8 cellular contexts compared by ENCODE assay signal in the genomic region with DNA sequence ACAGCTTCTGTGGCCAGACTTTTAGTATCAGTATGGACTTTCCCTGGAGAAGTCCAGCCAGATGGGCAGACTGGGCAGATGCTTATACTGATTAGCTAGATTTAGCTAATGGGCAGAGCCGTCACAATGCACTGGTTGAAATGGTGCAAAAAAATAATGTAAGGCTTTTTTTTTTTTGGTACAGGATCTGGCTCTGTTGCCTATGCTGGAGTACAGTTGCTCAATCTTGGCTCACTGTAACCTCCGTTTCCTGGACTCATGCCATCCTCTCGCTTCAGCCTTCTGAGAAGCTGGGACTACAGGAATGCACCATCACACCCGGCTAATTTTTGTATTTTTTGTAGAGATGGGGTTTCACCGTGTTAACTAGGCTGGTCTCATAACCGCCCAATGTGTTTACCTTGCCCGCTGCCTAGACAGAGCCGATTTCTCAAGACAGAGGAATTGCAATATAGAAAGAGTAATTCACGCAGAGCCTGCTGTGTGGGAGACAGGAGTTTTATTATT. TPM values are rescaled to one million over a fixed set of nuclear protein-coding genes. Genes with fewer than 3 reads are reported as not detected.
A peak's percentile ranks its signal among the peaks of the same experiment; 100 is the strongest.
DNase-seq lines count a peak whose midpoint lies in the region; ATAC-seq and TF ChIP-seq lines count a peak whose summit lies in the region.

No MANE protein-coding gene starts in this region.

- TF ChIP-seq POLR2A in gastrocnemius medialis (IDR thresholded peaks at IDR 0.05): no peak

- no peak for TF ChIP-seq CTCF in gastrocnemius medialis (IDR thresholded peaks at IDR 0.05 in 4 of 5, conservative IDR thresholded peaks at IDR 0.05 in 1 of 5)
- no peak for TF ChIP-seq CTCF in activated CD8-positive, alpha-beta T cell treated with anti-CD3 and anti-CD28 coated beads for 36 hours (IDR thresholded peaks at IDR 0.05)

- in situ Hi-C loops in gastrocnemius medialis (cut with MboI; ENCODE audit: low sequenced_read_pairs in 4 of 4): no loop called here

- H3K36me3 ChIP-seq in gastrocnemius medialis: no peaks in the 10 kb centered on the region
- H3K36me3 ChIP-seq in effector memory CD4-positive, alpha-beta T cell (ENCODE audit: control insufficient read depth, insufficient read depth, low read length): no peaks in the 10 kb centered on the region

- peak; percentile 94 for ATAC-seq in SK-N-SH treated with all-trans-retinoic acid at 6 μM for 48 hours
- peak; percentile 88 to 93 for ATAC-seq in gastrocnemius medialis
- ATAC-seq in HG03432 (IDR thresholded peaks at IDR 0.05; ENCODE audit: unreplicated experiment): no peak
- no peak for ATAC-seq in activated naive CD4-positive, alpha-beta T cell treated with anti-CD3 and anti-CD28 coated beads, Interleukin-2, amount 50 U/mL, for 72 hours
- no peak for ATAC-seq in activated CD8-positive, alpha-beta T cell treated with anti-CD3 and anti-CD28 coated beads for 36 hours

- H3K36me3 Mint-ChIP-seq in activated naive CD4-positive, alpha-beta T cell treated with anti-CD3 and anti-CD28 coated beads, Interleukin-2, amount 50 U/mL, for 72 hours: no peaks in the 10 kb centered on the region
- no peaks in the 10 kb centered on the region for H3K36me3 Mint-ChIP-seq in activated CD8-positive, alpha-beta T cell treated with anti-CD3 and anti-CD28 coated beads for 36 hours (ENCODE audit: low read depth)

- peak overlapping the region; percentile 47 to 68 (median 56) for H3K27ac ChIP-seq in gastrocnemius medialis
- H3K27ac ChIP-seq in effector memory CD4-positive, alpha-beta T cell (ENCODE audit: insufficient read depth, low read length, poor library complexity, severe bottlenecking): no peak overlapping the region

- no peak overlapping the region for H3K27ac Mint-ChIP-seq in activated naive CD4-positive, alpha-beta T cell treated with anti-CD3 and anti-CD28 coated beads, Interleukin-2, amount 50 U/mL, for 72 hours
- no peak overlapping the region for H3K27ac Mint-ChIP-seq in activated CD8-positive, alpha-beta T cell treated with anti-CD3 and anti-CD28 coated beads for 36 hours

- peak overlapping the region; percentile 6 to 25 (median 15) for H3K4me3 ChIP-seq in gastrocnemius medialis
- H3K4me3 ChIP-seq in effector memory CD4-positive, alpha-beta T cell (ENCODE audit: insufficient read depth, low read depth, low read length, poor library complexity, severe bottlenecking): no peak overlapping the region

- no peaks in the 10 kb centered on the region for H3K9me3 Mint-ChIP-seq in activated naive CD4-positive, alpha-beta T cell treated with anti-CD3 and anti-CD28 coated beads, Interleukin-2, amount 50 U/mL, for 72 hours
- H3K9me3 Mint-ChIP-seq in activated CD8-positive, alpha-beta T cell treated with anti-CD3 and anti-CD28 coated beads for 36 hours: no peaks in the 10 kb centered on the region

- H3K4me1 Mint-ChIP-seq in activated CD8-positive, alpha-beta T cell treated with anti-CD3 and anti-CD28 coated beads for 36 hours (ENCODE audit: low read depth): peaks cover 12% of the 10 kb centered on the region

- DNase-seq in GM04504 (ENCODE audit: low read depth) (peak; percentile 74), foreskin melanocyte (peak; percentile 20), gastrocnemius medialis (peak; percentile 57 to 75)
- DNase-seq in effector memory CD4-positive, alpha-beta T cell: no peak
- DNase-seq in activated naive CD4-positive, alpha-beta T cell treated with anti-CD3 and anti-CD28 coated beads, Interleukin-2, amount 50 U/mL, for 72 hours (ENCODE audit: low spot score in 2 of 2): no peak
- no peak for DNase-seq in activated CD8-positive, alpha-beta T cell treated with anti-CD3 and anti-CD28 coated beads for 36 hours

- peaks cover 19 to 28% of the 10 kb centered on the region in 2 donors for H3K4me1 ChIP-seq in gastrocnemius medialis
- peaks cover 3% of the 10 kb centered on the region for H3K4me1 ChIP-seq in effector memory CD4-positive, alpha-beta T cell (ENCODE audit: control insufficient read depth, insufficient read depth, low read length, poor library complexity, severe bottlenecking)

- POLR2A ChIA-PET in activated CD8-positive, alpha-beta T cell treated with anti-CD3 and anti-CD28 coated beads for 36 hours (lab: Charles Lee): no interaction called here

- H3K27me3 ChIP-seq in gastrocnemius medialis: no peaks in the 10 kb centered on the region
- no peaks in the 10 kb centered on the region for H3K27me3 ChIP-seq in effector memory CD4-positive, alpha-beta T cell (replicated peaks; ENCODE audit: control insufficient read depth, insufficient read depth, low read length, poor library complexity, severe bottlenecking)

- no peak overlapping the region for H3K4me3 Mint-ChIP-seq in activated CD8-positive, alpha-beta T cell treated with anti-CD3 and anti-CD28 coated beads for 36 hours

- H3K9me3 ChIP-seq in gastrocnemius medialis: no peaks in the 10 kb centered on the region
- H3K9me3 ChIP-seq in effector memory CD4-positive, alpha-beta T cell (ENCODE audit: control insufficient read depth, low read length): no peaks in the 10 kb centered on the region

- intact Hi-C loops in gastrocnemius medialis (cut with DNase I; ENCODE audit: low total_unique reads): no loop called here
- intact Hi-C loops in activated CD8-positive, alpha-beta T cell treated with anti-CD3 and anti-CD28 coated beads for 36 hours (cut with micrococcal nuclease): no loop called here

- H3K27me3 Mint-ChIP-seq in activated CD8-positive, alpha-beta T cell treated with anti-CD3 and anti-CD28 coated beads for 36 hours: no peaks in the 10 kb centered on the region

- CTCF ChIA-PET in activated CD8-positive, alpha-beta T cell treated with anti-CD3 and anti-CD28 coated beads for 36 hours (lab: Charles Lee): interaction anchor here (1.0 kb wide), 3 partner anchors 56 to 370 kb away, joined by 3 read pairs; no protein-coding TSS in a partner anchor

TF ChIP-seq in SK-N-SH treated with all-trans-retinoic acid at 6 μM for 48 hours, 23 proteins besides CTCF, POLR2A, EP300 and RAD21:
- TF ChIP-seq ZNF8 (CRISPR knock-in tag; IDR thresholded peaks at IDR 0.05) (no peak), ZNF70 (CRISPR knock-in tag; IDR thresholded peaks at IDR 0.05) (no peak), TCF4 (CRISPR knock-in tag; IDR thresholded peaks at IDR 0.05; ENCODE audit: borderline replicate concordance) (no peak), BACH2 (CRISPR knock-in tag; IDR thresholded peaks at IDR 0.05; ENCODE audit: borderline replicate concordance) (no peak), ARNTL (CRISPR knock-in tag; IDR thresholded peaks at IDR 0.05; ENCODE audit: borderline replicate concordance, low read depth) (no peak), SNAI2 (CRISPR knock-in tag; IDR thresholded peaks at IDR 0.05) (no peak)
- TF ChIP-seq, protein P1, sequence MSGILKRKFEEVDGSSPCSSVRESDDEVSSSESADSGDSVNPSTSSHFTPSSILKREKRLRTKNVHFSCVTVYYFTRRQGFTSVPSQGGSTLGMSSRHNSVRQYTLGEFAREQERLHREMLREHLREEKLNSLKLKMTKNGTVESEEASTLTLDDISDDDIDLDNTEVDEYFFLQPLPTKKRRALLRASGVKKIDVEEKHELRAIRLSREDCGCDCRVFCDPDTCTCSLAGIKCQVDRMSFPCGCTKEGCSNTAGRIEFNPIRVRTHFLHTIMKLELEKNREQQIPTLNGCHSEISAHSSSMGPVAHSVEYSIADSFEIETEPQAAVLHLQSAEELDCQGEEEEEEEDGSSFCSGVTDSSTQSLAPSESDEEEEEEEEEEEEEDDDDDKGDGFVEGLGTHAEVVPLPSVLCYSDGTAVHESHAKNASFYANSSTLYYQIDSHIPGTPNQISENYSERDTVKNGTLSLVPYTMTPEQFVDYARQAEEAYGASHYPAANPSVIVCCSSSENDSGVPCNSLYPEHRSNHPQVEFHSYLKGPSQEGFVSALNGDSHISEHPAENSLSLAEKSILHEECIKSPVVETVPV (CRISPR knock-in tag; IDR thresholded peaks at IDR 0.05): no peak

RNA-seq across cellular contexts. Expression of gene KIFC1, which starts 16.4 kb away (rescaled TPM):
- total RNA-seq in gastrocnemius medialis: 1 to 10 TPM in 1 of 4 donors, under 1 TPM in 1, not detected in 2; 0.64 to 1.4 TPM
- 100 to 1,000 TPM; 103 to 170 TPM for total RNA-seq in activated naive CD4-positive, alpha-beta T cell treated with anti-CD3 and anti-CD28 coated beads, Interleukin-2, amount 50 U/mL, for 72 hours
- 10 to 100 TPM; 93.4 to 96.0 TPM for total RNA-seq in activated CD8-positive, alpha-beta T cell treated with anti-CD3 and anti-CD28 coated beads for 36 hours

RNA-seq across cellular contexts. Expression of gene PHF1, which starts 35.6 kb away (rescaled TPM):
- 10 to 100 TPM; 53.5 to 65.8 (median 62.9) TPM for total RNA-seq in gastrocnemius medialis
- total RNA-seq in activated naive CD4-positive, alpha-beta T cell treated with anti-CD3 and anti-CD28 coated beads, Interleukin-2, amount 50 U/mL, for 72 hours: 100 to 1,000 TPM in 1 of 2 donors, 10 to 100 TPM in 1; 27.5 to 156 TPM
- 10 to 100 TPM; 31.9 to 32.6 TPM for total RNA-seq in activated CD8-positive, alpha-beta T cell treated with anti-CD3 and anti-CD28 coated beads for 36 hours

RNA-seq across cellular contexts. Expression of gene CUTA, which starts 42.7 kb away (rescaled TPM):
- 100 to 1,000 TPM in 2 of 4 donors, 10 to 100 TPM in 2; 69.9 to 119 (median 93.2) TPM for total RNA-seq in gastrocnemius medialis
- 100 to 1,000 TPM; 186 to 334 TPM for total RNA-seq in activated naive CD4-positive, alpha-beta T cell treated with anti-CD3 and anti-CD28 coated beads, Interleukin-2, amount 50 U/mL, for 72 hours
- 100 to 1,000 TPM; 155 to 160 TPM for total RNA-seq in activated CD8-positive, alpha-beta T cell treated with anti-CD3 and anti-CD28 coated beads for 36 hours

RNA-seq across cellular contexts. Expression of gene SYNGAP1, which starts 44.7 kb away (rescaled TPM):
- total RNA-seq in gastrocnemius medialis: 1 to 10 TPM in 3 of 4 donors, under 1 TPM in 1; 0.71 to 2.3 (median 1.3) TPM
- 10 to 100 TPM; 70.5 to 71.7 TPM for total RNA-seq in activated naive CD4-positive, alpha-beta T cell treated with anti-CD3 and anti-CD28 coated beads, Interleukin-2, amount 50 U/mL, for 72 hours
- total RNA-seq in activated CD8-positive, alpha-beta T cell treated with anti-CD3 and anti-CD28 coated beads for 36 hours: 10 to 100 TPM; 57.9 to 67.0 TPM

RNA-seq across cellular contexts. Expression of gene DAXX, which starts 52.4 kb away (rescaled TPM):
- total RNA-seq in gastrocnemius medialis: 10 to 100 TPM; 37.2 to 76.0 (median 59.8) TPM
- 10 to 100 TPM; 68.4 to 72.8 TPM for total RNA-seq in activated naive CD4-positive, alpha-beta T cell treated with anti-CD3 and anti-CD28 coated beads, Interleukin-2, amount 50 U/mL, for 72 hours
- 10 to 100 TPM; 59.8 to 72.4 TPM for total RNA-seq in activated CD8-positive, alpha-beta T cell treated with anti-CD3 and anti-CD28 coated beads for 36 hours

Comparison
In these comparisons a context has a peak if more than half of its experiments do, and no peak if none do; other contexts are left out.
1. DNase-seq: peak in GM04504 (single experiment), foreskin melanocyte (single experiment) and gastrocnemius medialis (2 of 2); none in effector memory CD4-positive, alpha-beta T cell (0 of 3), activated naive CD4-positive, alpha-beta T cell treated with anti-CD3 and anti-CD28 coated beads, Interleukin-2, amount 50 U/mL, for 72 hours (0 of 2) and activated CD8-positive, alpha-beta T cell treated with anti-CD3 and anti-CD28 coated beads for 36 hours (single experiment).
2. ATAC-seq: peak in SK-N-SH treated with all-trans-retinoic acid at 6 μM for 48 hours (single experiment) and gastrocnemius medialis (2 of 2); none in HG03432 (single experiment), activated naive CD4-positive, alpha-beta T cell treated with anti-CD3 and anti-CD28 coated beads, Interleukin-2, amount 50 U/mL, for 72 hours (0 of 2) and activated CD8-positive, alpha-beta T cell treated with anti-CD3 and anti-CD28 coated beads for 36 hours (single experiment).
3. RNA of gene KIFC1, which starts 16.4 kb away (total RNA-seq): 103 to 170 TPM in activated naive CD4-positive, alpha-beta T cell treated with anti-CD3 and anti-CD28 coated beads, Interleukin-2, amount 50 U/mL, for 72 hours and 93.4 to 96.0 TPM in activated CD8-positive, alpha-beta T cell treated with anti-CD3 and anti-CD28 coated beads for 36 hours; 0.64 to 1.4 TPM in gastrocnemius medialis; every median in the first group is over 10 times any median in the second.